Comparison of ENCODE assay signal across 11 cellular contexts in genomic region chr3:59425371-59425770, GRCh38.
A peak's percentile ranks its signal among the peaks of the same experiment; 100 is the strongest.
DNase-seq lines count a peak whose midpoint lies in the region; ATAC-seq and TF ChIP-seq lines count a peak whose summit lies in the region.
"Had no signal": no experiment of that assay in that cellular context is flagged by ENCODE, and none has a peak within 500 bp of the region (broad histone marks: within the 10 kb centered on the region; RNA-seq: fewer than 3 reads in every experiment).

No MANE protein-coding gene starts in this region.

- H3K36me3 ChIP-seq in fibroblast of lung (ENCODE audit: control insufficient read depth, insufficient read depth, low read length), result no peaks in the 10 kb centered on the region
- H3K36me3 ChIP-seq in skeletal muscle satellite cell (ENCODE audit: insufficient read depth, low read length), result no peaks in the 10 kb centered on the region
- H3K36me3 ChIP-seq: upper lobe of left lung had no signal

- no peak for DNase-seq in activated CD4-positive, alpha-beta T cell treated with anti-CD3 and anti-CD28 coated beads for 36 hours
- no peak for DNase-seq in activated CD4-positive, alpha-beta T cell treated with anti-CD3 and anti-CD28 coated beads, Interleukin-2, amount 50 U/mL, for 4 hours
- DNase-seq in T-helper 17 cell (no peak), fibroblast of lung (ENCODE audit: low read depth in 2 of 2) (peak; percentile 92 to 93), DMS 273 treated with DMSO at 0.1 percent for 48 hours (lab: John Stamatoyannopoulos, UW) (no peak)
- DNase-seq: activated naive CD8-positive, alpha-beta T cell treated with anti-CD3 and anti-CD28 coated beads, Interleukin-2, amount 10 ng/mL, durations not matched to agents 7 days and 5 days; NCI-H82; upper lobe of left lung had no signal

- no peak for ATAC-seq in activated CD4-positive, alpha-beta T cell treated with anti-CD3 and anti-CD28 coated beads for 36 hours
- ATAC-seq in T-helper 17 cell (no peak), HG03378 (IDR thresholded peaks at IDR 0.05; ENCODE audit: unreplicated experiment) (no peak), GM18511 (IDR thresholded peaks at IDR 0.05; ENCODE audit: unreplicated experiment) (no peak)

- H3K4me2 ChIP-seq in fibroblast of lung (ENCODE audit: extremely low read depth, insufficient read depth, low read length), result peak overlapping the region; percentile 21
- peak overlapping the region; percentile 32 for H3K4me2 ChIP-seq in skeletal muscle satellite cell (ENCODE audit: low read length)

- H3K27ac ChIP-seq in fibroblast of lung (ENCODE audit: insufficient read depth, low read length), result peak overlapping the region; percentile 62
- H3K27ac ChIP-seq: upper lobe of left lung had no signal

- no peaks in the 10 kb centered on the region for H3K9me3 ChIP-seq in T-helper 17 cell (ENCODE audit: control insufficient read depth, low read length, poor library complexity, severe bottlenecking)
- no peaks in the 10 kb centered on the region for H3K9me3 ChIP-seq in fibroblast of lung (ENCODE audit: control insufficient read depth, insufficient read depth, low read depth, low read length)
- H3K9me3 ChIP-seq in skeletal muscle satellite cell (replicated peaks; ENCODE audit: low read length), result no peaks in the 10 kb centered on the region
- H3K9me3 ChIP-seq: upper lobe of left lung had no signal

- no peak for TF ChIP-seq CTCF in fibroblast of lung (conservative IDR thresholded peaks at IDR 0.05 in 1 of 2, IDR thresholded peaks at IDR 0.05 in 1 of 2; ENCODE audit: low read depth in 1 of 2, low read length in 2 of 2)

- no peak overlapping the region for H3K4me3 ChIP-seq in fibroblast of lung (replicated peaks in 1 of 4; ENCODE audit: control extremely low read depth in 1 of 4, insufficient read depth in 1 of 4, low read depth in 3 of 4, low read length in 4 of 4)
- no peak overlapping the region for H3K4me3 ChIP-seq in skeletal muscle satellite cell (ENCODE audit: low read length)
- H3K4me3 ChIP-seq: upper lobe of left lung had no signal

- H3K27me3 ChIP-seq in fibroblast of lung (ENCODE audit: control insufficient read depth, insufficient read depth, low read length) (no peaks in the 10 kb centered on the region), skeletal muscle satellite cell (ENCODE audit: control insufficient read depth, insufficient read depth, low read length) (no peaks in the 10 kb centered on the region)
- H3K27me3 ChIP-seq: upper lobe of left lung had no signal

- no peak overlapping the region for H3K4me3 Mint-ChIP-seq in activated CD4-positive, alpha-beta T cell treated with anti-CD3 and anti-CD28 coated beads for 36 hours
- H3K4me3 Mint-ChIP-seq in T-helper 17 cell, result no peak overlapping the region
- H3K4me3 Mint-ChIP-seq: activated naive CD8-positive, alpha-beta T cell treated with anti-CD3 and anti-CD28 coated beads, Interleukin-2, amount 10 ng/mL, durations not matched to agents 7 days and 5 days had no signal

- H3K27me3 Mint-ChIP-seq in activated CD4-positive, alpha-beta T cell treated with anti-CD3 and anti-CD28 coated beads for 36 hours, result peaks cover 8% of the 10 kb centered on the region
- no peaks in the 10 kb centered on the region for H3K27me3 Mint-ChIP-seq in T-helper 17 cell
- H3K27me3 Mint-ChIP-seq: activated naive CD8-positive, alpha-beta T cell treated with anti-CD3 and anti-CD28 coated beads, Interleukin-2, amount 10 ng/mL, durations not matched to agents 7 days and 5 days had no signal

- CTCF ChIA-PET in activated CD4-positive, alpha-beta T cell treated with anti-CD3 and anti-CD28 coated beads for 36 hours (lab: Charles Lee), result interaction anchor here (0.8 to 2.2 kb wide), 7 partner anchors 24 to 585 kb away, joined by 3 to 9 read pairs (median 4); no protein-coding TSS in a partner anchor

- no peaks in the 10 kb centered on the region for H3K36me3 Mint-ChIP-seq in activated CD4-positive, alpha-beta T cell treated with anti-CD3 and anti-CD28 coated beads for 36 hours (ENCODE audit: low read depth)
- no peaks in the 10 kb centered on the region for H3K36me3 Mint-ChIP-seq in T-helper 17 cell (ENCODE audit: low read depth)
- H3K36me3 Mint-ChIP-seq: activated naive CD8-positive, alpha-beta T cell treated with anti-CD3 and anti-CD28 coated beads, Interleukin-2, amount 10 ng/mL, durations not matched to agents 7 days and 5 days had no signal

- H2AFZ ChIP-seq in fibroblast of lung (ENCODE audit: low read length), result no peak overlapping the region

- H3K9ac ChIP-seq in fibroblast of lung (ENCODE audit: insufficient read depth, low read length) (no peak overlapping the region), skeletal muscle satellite cell (ENCODE audit: low read depth, low read length) (peak overlapping the region; percentile 52)

- POLR2A ChIA-PET in activated CD4-positive, alpha-beta T cell treated with anti-CD3 and anti-CD28 coated beads for 36 hours (lab: Charles Lee), result no interaction called here

- peak overlapping the region; percentile 80 for H3K27ac Mint-ChIP-seq in activated CD4-positive, alpha-beta T cell treated with anti-CD3 and anti-CD28 coated beads for 36 hours
- peak overlapping the region; percentile 98 for H3K27ac Mint-ChIP-seq in T-helper 17 cell
- H3K27ac Mint-ChIP-seq: activated naive CD8-positive, alpha-beta T cell treated with anti-CD3 and anti-CD28 coated beads, Interleukin-2, amount 10 ng/mL, durations not matched to agents 7 days and 5 days had no signal

- H3K4me1 Mint-ChIP-seq in activated CD4-positive, alpha-beta T cell treated with anti-CD3 and anti-CD28 coated beads for 36 hours, result peaks cover 73% of the 10 kb centered on the region
- peaks cover 45% of the 10 kb centered on the region for H3K4me1 Mint-ChIP-seq in T-helper 17 cell

- H4K20me1 ChIP-seq in fibroblast of lung (ENCODE audit: control insufficient read depth, extremely low read depth, insufficient read depth, low read length), result no peaks in the 10 kb centered on the region

- H3K79me2 ChIP-seq in fibroblast of lung (ENCODE audit: control insufficient read depth, insufficient read depth, low read length), result no peaks in the 10 kb centered on the region

- intact Hi-C loops in activated CD4-positive, alpha-beta T cell treated with anti-CD3 and anti-CD28 coated beads for 36 hours (cut with DNase I, micrococcal nuclease), result loop anchor here (5.0 to 10.0 kb wide), 4 partner anchors 111 to 741 kb away; no protein-coding TSS in a partner anchor

- H3K9me3 Mint-ChIP-seq in activated CD4-positive, alpha-beta T cell treated with anti-CD3 and anti-CD28 coated beads for 36 hours (ENCODE audit: low read depth), result peaks cover under 1% of the 10 kb centered on the region

- peaks cover 26% of the 10 kb centered on the region for H3K4me1 ChIP-seq in fibroblast of lung (ENCODE audit: control insufficient read depth, extremely low read depth, insufficient read depth, low read length)
- H3K4me1 ChIP-seq in skeletal muscle satellite cell (ENCODE audit: control insufficient read depth, insufficient read depth, low read length), result peaks cover 36% of the 10 kb centered on the region

Comparison
In these comparisons a context has a peak if more than half of its experiments do, and no peak if none do; other contexts are left out.
1. DNase-seq: peak in fibroblast of lung (2 of 2); none in activated CD4-positive, alpha-beta T cell treated with anti-CD3 and anti-CD28 coated beads for 36 hours (single experiment), activated CD4-positive, alpha-beta T cell treated with anti-CD3 and anti-CD28 coated beads, Interleukin-2, amount 50 U/mL, for 4 hours (0 of 2), T-helper 17 cell (0 of 3) and DMS 273 treated with DMSO at 0.1 percent for 48 hours (single experiment).